18 cellular contexts compared by ENCODE assay signal in the genomic region with DNA sequence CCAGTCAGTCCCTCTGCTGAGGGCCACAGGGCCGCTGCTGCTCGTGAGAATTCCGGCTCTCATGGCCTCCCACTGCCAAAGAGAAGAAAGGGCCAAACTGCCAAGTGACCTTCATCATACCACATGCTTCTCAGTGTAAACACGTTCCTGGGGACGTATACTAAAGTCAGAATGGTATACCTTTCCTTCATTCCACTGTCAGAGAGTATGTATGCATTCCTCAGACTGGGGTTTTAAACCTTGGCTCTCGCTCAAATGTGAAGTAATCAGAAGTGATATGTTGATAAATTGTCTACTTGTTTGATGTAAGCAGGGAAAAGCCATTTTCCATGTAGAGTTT. TPM values are rescaled to one million over a fixed set of nuclear protein-coding genes. Genes with fewer than 3 reads are reported as not detected.
DNase-seq lines count a peak whose midpoint lies in the region; ATAC-seq, FAIRE-seq and TF ChIP-seq lines count a peak whose summit lies in the region.
"Had no signal": no experiment of that assay in that cellular context is flagged by ENCODE, and none has a peak within 500 bp of the region (broad histone marks: within the 10 kb centered on the region; RNA-seq: fewer than 3 reads in every experiment).

No MANE protein-coding gene starts in this region.

- H3K9me3 ChIP-seq in IMR-90 (ENCODE audit: control insufficient read depth, insufficient read depth, low read length) (no peaks in the 10 kb centered on the region), mammary epithelial cell (replicated peaks; ENCODE audit: insufficient read depth, low read length) (no peaks in the 10 kb centered on the region), right cardiac atrium (ENCODE audit: control insufficient read depth, low read length) (no peaks in the 10 kb centered on the region), stomach (no peaks in the 10 kb centered on the region), vagina (no peaks in the 10 kb centered on the region), Caco-2 (no peaks in the 10 kb centered on the region; the same call in 1 of the 2 replicates)
- H3K9me3 ChIP-seq: ovary, SJCRH30 had no signal

- no peaks in the 10 kb centered on the region for H3K4me1 Mint-ChIP-seq in Caco-2 (ENCODE audit: low read depth, unreplicated experiment)
- H3K4me1 Mint-ChIP-seq: brain had no signal

- H4K8ac ChIP-seq in IMR-90 (ENCODE audit: low read depth in 2 of 2, low read length in 2 of 2): peak overlapping the region in 1 of 2 experiments; percentile 97; a peak in 2 of 4 replicates

- TF ChIP-seq CTCF in IMR-90 (conservative IDR thresholded peaks at IDR 0.05; ENCODE audit: low read depth, low read length) (no peak), mammary epithelial cell (conservative IDR thresholded peaks at IDR 0.05 in 1 of 2, IDR thresholded peaks at IDR 0.05 in 1 of 2; ENCODE audit: extremely low read depth in 1 of 2, insufficient read depth in 1 of 2, low read depth in 1 of 2, low read length in 2 of 2) (no peak), stomach (IDR thresholded peaks at IDR 0.05) (no peak), vagina (IDR thresholded peaks at IDR 0.05) (no peak), Caco-2 (IDR thresholded peaks at IDR 0.05; ENCODE audit: insufficient read depth in 1 of 2, low read depth in 1 of 2, low read length in 1 of 2, severe bottlenecking in 1 of 2, unreplicated experiment in 1 of 2) (no peak)

- DNase-seq in IMR-90: peak; percentile 98
- DNase-seq in mammary epithelial cell: peak; percentile 7
- peak in 1 of 3 donors; percentile 59 for DNase-seq in right cardiac atrium
- no peak for DNase-seq in stomach
- no peak for DNase-seq in vagina (ENCODE audit: extremely low spot score in 2 of 2)
- DNase-seq in HTR-8/SVneo (ENCODE audit: insufficient read length, low spot score): no peak
- DNase-seq in Caco-2: no peak
- DNase-seq: activated T-cell treated with anti-CD3 and anti-CD28 coated beads, Interleukin-2, amount 50 U/mL, for 4 hours; NCI-H1092; NCI-H510A; ovary; SJCRH30; stimulated activated CD4-positive, alpha-beta T cell treated with anti-CD3 and anti-CD28 coated beads, Interleukin-4, amount 100 ng/mL, for 24 hours had no signal

- no peaks in the 10 kb centered on the region for H3K36me3 Mint-ChIP-seq in Caco-2 (ENCODE audit: insufficient read depth, unreplicated experiment)
- H3K36me3 Mint-ChIP-seq: brain had no signal

- in situ Hi-C loops in IMR-90 (cut with MboI; ENCODE audit: low sequenced_read_pairs) (no loop called here), mammary epithelial cell (cut with MboI; ENCODE audit: low sequenced_read_pairs in 2 of 2) (no loop called here)

- peak overlapping the region; percentile 81 for H3K18ac ChIP-seq in IMR-90 (ENCODE audit: low read depth, low read length)

- H3K4me2 ChIP-seq in IMR-90 (ENCODE audit: low read depth, low read length) (peak overlapping the region; percentile 70), mammary epithelial cell (ENCODE audit: insufficient read depth, low read depth, low read length) (no peak overlapping the region)

- no peaks in the 10 kb centered on the region for H3K79me2 ChIP-seq in mammary epithelial cell (ENCODE audit: insufficient read depth, low read length)

- H2BK15ac ChIP-seq in IMR-90 (ENCODE audit: low read depth, low read length): peak overlapping the region; percentile 16; the same call in 1 of the 3 replicates

- no CpG with 5 or more reads among the region's 6 CpGs for WGBS in IMR-90 (ENCODE audit: extremely low coverage in 2 of 2, insufficient read length in 1 of 2), 2 experiments
- 90% methylated on average over 6 of the region's 6 CpGs for WGBS in mammary epithelial cell (ENCODE audit: low coverage, missing lambda C conversion rate)
- 51% methylated on average over 6 of the region's 6 CpGs for WGBS in right cardiac atrium
- 19 to 30% (median 22%) methylated on average over 6 of the region's 6 CpGs for WGBS in stomach, 5 donors

- H4K20me1 ChIP-seq in IMR-90 (ENCODE audit: insufficient read depth, low read length) (no peaks in the 10 kb centered on the region), mammary epithelial cell (ENCODE audit: insufficient read depth, low read length) (no peaks in the 10 kb centered on the region)

- TF ChIP-seq POLR2A in IMR-90 (IDR thresholded peaks at IDR 0.05; ENCODE audit: low read depth, low read length): no peak
- TF ChIP-seq POLR2A in stomach (IDR thresholded peaks at IDR 0.05): no peak
- no peak for TF ChIP-seq POLR2A in vagina (IDR thresholded peaks at IDR 0.05)

- ATAC-seq in IMR-90 (ENCODE audit: low read depth) (peak; percentile 82), right cardiac atrium (peak; percentile 28 to 55), HG03135 (IDR thresholded peaks at IDR 0.05; ENCODE audit: unreplicated experiment) (no peak)
- ATAC-seq: activated CD4-positive, CD25-positive, alpha-beta regulatory T cell treated with anti-CD3 and anti-CD28 coated beads, Interleukin-2, amount 50 U/mL, for 24 hours; activated T-cell treated with anti-CD3 and anti-CD28 coated beads, Interleukin-2, amount 50 U/mL, for 4 hours; esophagus mucosa had no signal

- H4K91ac ChIP-seq in IMR-90 (ENCODE audit: insufficient read depth, low read depth, low read length): peak overlapping the region; percentile 93

- H3K9me1 ChIP-seq in IMR-90 (ENCODE audit: insufficient read depth, low read length): no peaks in the 10 kb centered on the region; the same call in 1 of the 2 replicates

- peaks cover 3% of the 10 kb centered on the region for H3K27me3 Mint-ChIP-seq in Caco-2 (ENCODE audit: insufficient read depth, unreplicated experiment)
- H3K27me3 Mint-ChIP-seq: stimulated activated naive CD8-positive, alpha-beta T cell treated with anti-CD3 and anti-CD28 coated beads, Interleukin-15, Interleukin-2, amounts not matched to agents 100 ng/mL and 50 ng/mL, for 24 hours had no signal

- H2AK5ac ChIP-seq in IMR-90 (ENCODE audit: low read depth, low read length): no peak overlapping the region

- H3K4me3 Mint-ChIP-seq in Caco-2 (ENCODE audit: unreplicated experiment): no peak overlapping the region
- H3K4me3 Mint-ChIP-seq: activated T-cell treated with anti-CD3 and anti-CD28 coated beads, Interleukin-2, amount 50 U/mL, for 4 hours; brain; stimulated activated naive CD8-positive, alpha-beta T cell treated with anti-CD3 and anti-CD28 coated beads, Interleukin-15, Interleukin-2, amounts not matched to agents 100 ng/mL and 50 ng/mL, for 24 hours had no signal

- peak overlapping the region; percentile 100 for H2BK5ac ChIP-seq in IMR-90 (ENCODE audit: low read depth, low read length, poor library complexity, severe bottlenecking)

- H3K27me3 ChIP-seq in IMR-90 (ENCODE audit: control insufficient read depth, insufficient read depth, low read length): no peaks in the 10 kb centered on the region
- H3K27me3 ChIP-seq in mammary epithelial cell (ENCODE audit: insufficient read depth, low read length): no peaks in the 10 kb centered on the region
- no peaks in the 10 kb centered on the region for H3K27me3 ChIP-seq in right cardiac atrium (ENCODE audit: control insufficient read depth, insufficient read depth)
- H3K27me3 ChIP-seq in stomach: no peaks in the 10 kb centered on the region
- H3K27me3 ChIP-seq in vagina: no peaks in the 10 kb centered on the region
- no peaks in the 10 kb centered on the region for H3K27me3 ChIP-seq in Caco-2 (replicated peaks; ENCODE audit: control insufficient read depth, insufficient read depth, low read length)
- H3K27me3 ChIP-seq: ovary, SJCRH30 had no signal

- FAIRE-seq in HTR-8/SVneo (lab: Jason Lieb, UNC): no peak

- POLR2A ChIA-PET in IMR-90 (lab: Charles Lee; ENCODE audit: unreplicated experiment): no interaction called here
- POLR2A ChIA-PET in Caco-2 (lab: Charles Lee): no interaction called here

- dilution Hi-C loops in IMR-90 (cut with HindIII; ENCODE audit: low sequenced_read_pairs, unreplicated experiment) (no loop called here), mammary epithelial cell (cut with HindIII; ENCODE audit: low sequenced_read_pairs) (no loop called here)

- H3K14ac ChIP-seq in IMR-90 (replicated peaks; ENCODE audit: low read depth, low read length): peak overlapping the region; percentile 90

- H3K9me3 Mint-ChIP-seq in Caco-2 (ENCODE audit: unreplicated experiment): no peaks in the 10 kb centered on the region
- H3K9me3 Mint-ChIP-seq: activated T-cell treated with anti-CD3 and anti-CD28 coated beads, Interleukin-2, amount 50 U/mL, for 4 hours; stimulated activated naive CD8-positive, alpha-beta T cell treated with anti-CD3 and anti-CD28 coated beads, Interleukin-15, Interleukin-2, amounts not matched to agents 100 ng/mL and 50 ng/mL, for 24 hours had no signal

- H3K4me1 ChIP-seq in IMR-90 (ENCODE audit: control insufficient read depth, insufficient read depth, low read length) (peaks cover 12% of the 10 kb centered on the region), mammary epithelial cell (ENCODE audit: insufficient read depth, low read length) (peaks cover 27% of the 10 kb centered on the region), right cardiac atrium (ENCODE audit: control insufficient read depth, insufficient read depth, low read length) (peaks cover 6% of the 10 kb centered on the region), stomach (peaks cover 0 to 34% (median 17%) of the 10 kb centered on the region in 4 donors), vagina (peaks cover 9% of the 10 kb centered on the region), Caco-2 (no peaks in the 10 kb centered on the region)

- no peak for TF ChIP-seq EP300 in stomach (IDR thresholded peaks at IDR 0.05)

- no peak overlapping the region for H3K4me3 ChIP-seq in IMR-90 (ENCODE audit: insufficient read depth, low read depth, low read length)
- H3K4me3 ChIP-seq in mammary epithelial cell (replicated peaks in 1 of 3; ENCODE audit: insufficient read depth in 1 of 3, low read depth in 2 of 3, low read length in 3 of 3): no peak overlapping the region
- no peak overlapping the region for H3K4me3 ChIP-seq in right cardiac atrium (ENCODE audit: low read length)
- H3K4me3 ChIP-seq in stomach: no peak overlapping the region
- no peak overlapping the region for H3K4me3 ChIP-seq in vagina
- no peak overlapping the region for H3K4me3 ChIP-seq in Caco-2 (ENCODE audit: low read depth, low read length)
- H3K4me3 ChIP-seq: ovary, SJCRH30 had no signal

- H3K56ac ChIP-seq in IMR-90 (ENCODE audit: extremely low read depth, insufficient read depth, low read length): no peak overlapping the region; the same call in 1 of the 2 replicates

- CTCF ChIA-PET in IMR-90 (lab: Yijun Ruan, JAX): no interaction called here
- CTCF ChIA-PET in mammary epithelial cell (lab: Charles Lee; ENCODE audit: low non-redundant PET): no interaction called here
- CTCF ChIA-PET in Caco-2 (lab: Charles Lee): interaction anchor here (0.7 kb wide), 1 partner anchor 30 kb away, joined by 3 read pairs; no protein-coding TSS in a partner anchor

- BruUV-seq in IMR-90 (replicated peaks; lab: Mats Ljungman, UMichigan) (no TSS peak), mammary epithelial cell (replicated peaks; lab: Mats Ljungman, UMichigan) (no TSS peak), Caco-2 (replicated peaks; lab: Mats Ljungman, UMichigan) (no TSS peak)

- no peak overlapping the region for H3K27ac Mint-ChIP-seq in Caco-2 (ENCODE audit: unreplicated experiment)
- H3K27ac Mint-ChIP-seq: stimulated activated naive CD8-positive, alpha-beta T cell treated with anti-CD3 and anti-CD28 coated beads, Interleukin-15, Interleukin-2, amounts not matched to agents 100 ng/mL and 50 ng/mL, for 24 hours had no signal

- TF ChIP-seq RAD21 in IMR-90 (IDR thresholded peaks at IDR 0.05; ENCODE audit: low read length): no peak

- intact Hi-C loops in IMR-90 (cut with micrococcal nuclease) (loop anchor here (1.0 kb wide), 1 partner anchor 253 kb away; no protein-coding TSS in a partner anchor), mammary epithelial cell (cut with micrococcal nuclease) (no loop called here), right cardiac atrium (cut with DNase I) (no loop called here), stomach (cut with DNase I; ENCODE audit: low total_unique reads) (no loop called here), vagina (cut with DNase I) (no loop called here), Caco-2 (cut with micrococcal nuclease; ENCODE audit: unreplicated experiment) (no loop called here)

- peak overlapping the region; percentile 76 for H2AK9ac ChIP-seq in IMR-90 (replicated peaks; ENCODE audit: low read depth, low read length, poor library complexity)

- 0 out of 2 replicates have a peak overlapping the region, but pooled peaks have one; percentile 38 for H3K9ac ChIP-seq in IMR-90 (ENCODE audit: low read depth, low read length)
- H3K9ac ChIP-seq in mammary epithelial cell (ENCODE audit: insufficient read depth, low read length): no peak overlapping the region

- H3K36me3 ChIP-seq in IMR-90 (ENCODE audit: control insufficient read depth, insufficient read depth, low read length) (no peaks in the 10 kb centered on the region), mammary epithelial cell (ENCODE audit: insufficient read depth, low read length) (no peaks in the 10 kb centered on the region), stomach (no peaks in the 10 kb centered on the region), vagina (no peaks in the 10 kb centered on the region), Caco-2 (ENCODE audit: control insufficient read depth, insufficient read depth, low read length) (no peaks in the 10 kb centered on the region)
- H3K36me3 ChIP-seq: ovary, SJCRH30 had no signal

- H3K79me1 ChIP-seq in IMR-90 (ENCODE audit: low read depth in 1 of 2, low read length in 2 of 2): no peaks in the 10 kb centered on the region

- peak overlapping the region; percentile 97 for H3K4ac ChIP-seq in IMR-90 (ENCODE audit: low read depth, low read length)

- H2BK120ac ChIP-seq in IMR-90 (ENCODE audit: low read depth, low read length): peak overlapping the region; percentile 97

- peak overlapping the region; percentile 55 for H4K5ac ChIP-seq in IMR-90 (ENCODE audit: low read depth, low read length)

- H3K23ac ChIP-seq in IMR-90 (ENCODE audit: low read depth, low read length): peak overlapping the region; percentile 97

- H2AFZ ChIP-seq in IMR-90 (replicated peaks; ENCODE audit: low read length, poor library complexity): peak overlapping the region; percentile 69
- peak overlapping the region; percentile 71 for H2AFZ ChIP-seq in mammary epithelial cell (ENCODE audit: low read depth, low read length)

- H3K27ac ChIP-seq in IMR-90 (ENCODE audit: insufficient read depth, low read length): peak overlapping the region; percentile 96
- no peak overlapping the region for H3K27ac ChIP-seq in mammary epithelial cell (ENCODE audit: insufficient read depth, low read depth, low read length)
- no peak overlapping the region for H3K27ac ChIP-seq in right cardiac atrium (ENCODE audit: low read length)
- H3K27ac ChIP-seq in stomach: peak overlapping the region in 4 of 5 donors; percentile 23 to 60 (median 42)
- H3K27ac ChIP-seq in vagina: no peak overlapping the region
- H3K27ac ChIP-seq: SJCRH30 had no signal

- H2BK20ac ChIP-seq in IMR-90 (ENCODE audit: low read depth, low read length): peak overlapping the region; percentile 92

RNA-seq across cellular contexts. Expression of gene SEC61G, which starts 52.9 kb away (rescaled TPM):
- total RNA-seq in IMR-90 (2012; rRNA removed): 387 and 3,014 TPM in 2 replicates
- 426 and 685 TPM in 2 replicates for polyA plus RNA-seq in IMR-90 (2012; rRNA removed)
- 85.7 and 214 TPM in 2 replicates for polyA plus RNA-seq in IMR-90 (2012; cell fraction: cytosol; rRNA removed)
- polyA plus RNA-seq in IMR-90 (2012; cell fraction: nucleus; rRNA removed; ENCODE audit: low replicate concordance): 12.9 and 140 TPM in 2 replicates
- total RNA-seq in mammary epithelial cell: 100 to 1,000 TPM; 156 to 174 TPM
- 285 TPM for polyA plus RNA-seq in mammary epithelial cell
- 7.8 TPM for polyA minus RNA-seq in mammary epithelial cell
- 100 to 1,000 TPM in 1 of 4 donors, 10 to 100 TPM in 3; 72.3 to 126 (median 90.4) TPM for total RNA-seq in right cardiac atrium
- 329 TPM for polyA plus RNA-seq in right cardiac atrium
- total RNA-seq in stomach: 100 to 1,000 TPM in 1 of 5 donors, 10 to 100 TPM in 3, under 1 TPM in 1; 0.87 to 204 (median 53.1) TPM
- polyA plus RNA-seq in stomach: 100 to 1,000 TPM; 330 to 488 (median 449) TPM
- total RNA-seq in vagina: 81.5 TPM
- total RNA-seq in Caco-2 (2022): 189 and 195 TPM in 2 replicates

Comparison
In these comparisons a context has a peak if more than half of its experiments do, and no peak if none do; other contexts are left out.
1. DNase-seq: peak in IMR-90 (single experiment) and mammary epithelial cell (single experiment); none in stomach (single experiment), vagina (0 of 2), HTR-8/SVneo (single experiment) and Caco-2 (0 of 2).
2. H3K27ac ChIP-seq: peak in IMR-90 (single experiment) and stomach (4 of 5); none in mammary epithelial cell (single experiment), right cardiac atrium (single experiment) and vagina (single experiment).